18 cellular contexts compared by ENCODE assay signal in the genomic region with DNA sequence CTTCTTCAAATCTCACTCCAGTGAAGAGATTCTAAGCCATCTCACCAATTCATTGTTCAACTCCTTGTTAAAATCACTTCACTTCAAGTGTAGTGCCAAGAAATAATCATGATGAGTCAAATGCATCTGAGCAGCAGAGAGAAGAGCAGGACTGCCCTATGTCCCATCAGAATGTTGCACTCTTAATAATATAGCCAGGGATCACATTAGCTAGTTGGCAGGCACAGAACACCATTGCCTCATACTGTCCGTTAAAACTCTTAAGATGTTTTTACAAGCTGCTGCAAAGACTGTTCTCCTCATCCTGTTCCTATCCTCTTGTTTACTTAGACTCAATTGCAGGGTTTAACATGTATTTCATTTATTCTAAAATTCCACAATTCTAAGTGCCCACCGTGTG.
DNase-seq lines count a peak whose midpoint lies in the region; ATAC-seq and TF ChIP-seq lines count a peak whose summit lies in the region.
"Had no signal": no experiment of that assay in that cellular context is flagged by ENCODE, and none has a peak within 500 bp of the region (broad histone marks: within the 10 kb centered on the region; RNA-seq: fewer than 3 reads in every experiment).

No MANE protein-coding gene starts in this region.

- H3K27me3 ChIP-seq in RWPE2 (ENCODE audit: insufficient read depth, poor library complexity, severe bottlenecking) (no peaks in the 10 kb centered on the region), sigmoid colon (no peaks in the 10 kb centered on the region)

- TF ChIP-seq CTCF in RWPE2 (IDR thresholded peaks at IDR 0.05; ENCODE audit: poor library complexity, severe bottlenecking): no peak
- no peak for TF ChIP-seq CTCF in sigmoid colon (IDR thresholded peaks at IDR 0.05)

- H3K27ac ChIP-seq in RWPE2 (ENCODE audit: poor library complexity, severe bottlenecking) (no peak overlapping the region), sigmoid colon (peak overlapping the region; percentile 53 to 66 (median 62))
- H3K27ac ChIP-seq: C4-2B, parathyroid adenoma had no signal

- TF ChIP-seq POLR2A in sigmoid colon (IDR thresholded peaks at IDR 0.05): no peak

- intact Hi-C loops in sigmoid colon (cut with DNase I): loop anchor here (5.0 kb wide), 1 partner anchor 306 kb away; no protein-coding TSS in a partner anchor

- H3K9me3 ChIP-seq in RWPE2 (ENCODE audit: severe bottlenecking): no peaks in the 10 kb centered on the region
- H3K9me3 ChIP-seq in sigmoid colon: no peaks in the 10 kb centered on the region

- H3K4me3 ChIP-seq in RWPE2 (ENCODE audit: severe bottlenecking): no peak overlapping the region
- H3K4me3 ChIP-seq in sigmoid colon: no peak overlapping the region

- DNase-seq in DMS79 (lab: John Stamatoyannopoulos, UW): peak; percentile 73
- no peak for DNase-seq in RWPE2 (ENCODE audit: low spot score)
- DNase-seq in fibroblast of the conjunctiva (ENCODE audit: low read depth): peak; percentile 94
- peak; percentile 76 for DNase-seq in sigmoid colon
- no peak for DNase-seq in cortex of kidney (lab: John Stamatoyannopoulos, UW)
- no peak for DNase-seq in KBM-7
- DNase-seq in SHP77 treated with DMSO at 0.1 percent for 48 hours (lab: John Stamatoyannopoulos, UW): no peak
- DNase-seq: activated naive CD4-positive, alpha-beta T cell treated with anti-CD3 and anti-CD28 coated beads for 36 hours; GOT3; immature natural killer cell; Karpas-422; NCI-H2107; NK-92 treated with Interleukin-12 subunit alpha and Interleukin-12 subunit beta, amount 100 ng/mL, for 24 hours; stimulated activated CD4-positive, alpha-beta T cell treated with anti-CD3 and anti-CD28 coated beads, Interleukin-4, amount 100 ng/mL, for 24 hours had no signal

- H3K36me3 ChIP-seq in RWPE2 (ENCODE audit: low read depth) (no peaks in the 10 kb centered on the region), sigmoid colon (no peaks in the 10 kb centered on the region)

- in situ Hi-C loops in KBM-7 (cut with MboI; ENCODE audit: low pct_unique_long_range_greater_than_20kb, low sequenced_read_pairs): no loop called here

- 46 to 63% methylated on average over 2 of the region's 2 CpGs for WGBS in sigmoid colon, 2 donors

- no peak for TF ChIP-seq EP300 in sigmoid colon (IDR thresholded peaks at IDR 0.05)

- ATAC-seq in RWPE2 (ENCODE audit: low read depth) (peak; percentile 17; the same call in 1 of the 3 replicates), GM18520 (IDR thresholded peaks at IDR 0.05; ENCODE audit: unreplicated experiment) (no peak)
- ATAC-seq: stimulated activated memory B cell treated with anti-CD40 and anti-IgM and Interleukin-4, amounts not matched to agents 10 μg/mL and 1 μg/mL and 100 μg/mL, for 72 hours had no signal

- H3K4me1 ChIP-seq in RWPE2 (ENCODE audit: insufficient read depth, poor library complexity, severe bottlenecking): no peaks in the 10 kb centered on the region
- peaks cover 0 to 22% (median 15%) of the 10 kb centered on the region in 4 donors for H3K4me1 ChIP-seq in sigmoid colon
- H3K4me1 ChIP-seq: parathyroid adenoma had no signal

Comparison
In these comparisons a context has a peak if more than half of its experiments do, and no peak if none do; other contexts are left out.
1. DNase-seq: peak in DMS79 (single experiment), fibroblast of the conjunctiva (single experiment) and sigmoid colon (single experiment); none in RWPE2 (single experiment), cortex of kidney (single experiment), KBM-7 (single experiment) and SHP77 treated with DMSO at 0.1 percent for 48 hours (single experiment).